ENCODE assay signal across 8 cellular contexts in the genomic region with DNA sequence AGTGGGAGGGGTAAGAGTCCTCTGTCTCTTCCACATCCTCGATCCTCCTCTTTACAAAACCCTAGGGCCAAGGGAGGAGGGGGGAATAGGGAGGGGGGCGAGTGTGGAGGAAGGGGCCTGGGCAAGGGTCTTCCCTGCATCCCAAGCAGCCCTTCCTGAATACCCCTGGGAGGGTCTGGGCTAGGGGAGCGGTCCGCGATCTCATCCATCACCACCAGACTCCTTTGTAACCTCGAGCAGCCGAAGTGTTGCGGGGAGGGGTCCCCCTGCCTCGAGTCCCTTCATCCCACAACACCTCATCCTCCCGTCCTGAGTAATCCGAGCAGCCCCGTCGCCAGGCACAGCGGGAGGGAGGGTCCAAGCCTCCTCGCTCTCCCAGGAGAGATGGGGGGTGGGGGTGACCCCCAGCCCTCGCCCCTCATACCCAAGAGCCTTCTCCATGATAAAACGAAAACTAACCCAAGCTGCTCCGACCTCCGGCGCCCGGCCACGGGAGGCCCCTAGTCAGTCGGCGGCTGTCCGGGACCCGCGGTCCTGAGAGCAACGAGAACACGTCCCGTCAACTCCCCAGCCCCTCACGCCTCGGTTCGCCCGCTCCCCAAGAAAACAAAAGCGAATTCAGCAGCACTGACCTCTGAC. TPM values are rescaled to one million over a fixed set of nuclear protein-coding genes. Genes with fewer than 3 reads are reported as not detected.
A peak's percentile ranks its signal among the peaks of the same experiment; 100 is the strongest.
DNase-seq lines count a peak whose midpoint lies in the region; ATAC-seq and TF ChIP-seq lines count a peak whose summit lies in the region.

No MANE protein-coding gene starts in this region.

- no peak for TF ChIP-seq CTCF in activated B cell treated with CpG ODN at 0.5 μM for 24 hours (IDR thresholded peaks at IDR 0.05)
- no peak for TF ChIP-seq CTCF in hepatocyte (IDR thresholded peaks at IDR 0.05; ENCODE audit: poor library complexity)

- no peaks in the 10 kb centered on the region for H3K9me3 ChIP-seq in hepatocyte (ENCODE audit: low read depth)

- H3K4me2 ChIP-seq in hepatocyte = peak overlapping the region; percentile 83

- H3K27me3 ChIP-seq in hepatocyte = peaks cover 9% of the 10 kb centered on the region

- no peaks in the 10 kb centered on the region for H3K9me3 Mint-ChIP-seq in activated B cell treated with CpG ODN at 0.5 μM for 24 hours
- H3K9me3 Mint-ChIP-seq in stimulated activated naive CD8-positive, alpha-beta T cell treated with anti-CD3 and anti-CD28 coated beads, Interleukin-15, Interleukin-2, amounts not matched to agents 100 ng/mL and 50 ng/mL, for 24 hours = no peaks in the 10 kb centered on the region

- H3K27ac Mint-ChIP-seq in activated B cell treated with CpG ODN at 0.5 μM for 24 hours = no peak overlapping the region
- H3K27ac Mint-ChIP-seq in stimulated activated naive CD8-positive, alpha-beta T cell treated with anti-CD3 and anti-CD28 coated beads, Interleukin-15, Interleukin-2, amounts not matched to agents 100 ng/mL and 50 ng/mL, for 24 hours = no peak overlapping the region

- H4K20me1 ChIP-seq in hepatocyte (ENCODE audit: insufficient read depth, poor library complexity, severe bottlenecking) = no peaks in the 10 kb centered on the region

- ATAC-seq in HG02981 (IDR thresholded peaks at IDR 0.05; ENCODE audit: unreplicated experiment) (peak; percentile 13), activated B cell treated with CpG ODN at 0.5 μM for 24 hours (ENCODE audit: low read depth) (no peak)

- WGBS in hepatocyte (ENCODE audit: low lambda C conversion rate, missing lambda C conversion rate) = 11% methylated on average over 26 of the region's 35 CpGs

- H3K27me3 Mint-ChIP-seq in activated B cell treated with CpG ODN at 0.5 μM for 24 hours = peaks cover 15% of the 10 kb centered on the region
- H3K27me3 Mint-ChIP-seq in stimulated activated naive CD8-positive, alpha-beta T cell treated with anti-CD3 and anti-CD28 coated beads, Interleukin-15, Interleukin-2, amounts not matched to agents 100 ng/mL and 50 ng/mL, for 24 hours = peaks cover 35% of the 10 kb centered on the region

- intact Hi-C loops in activated B cell treated with CpG ODN at 0.5 μM for 24 hours (cut with micrococcal nuclease) = loop anchor here (1.0 to 10.0 kb wide), 6 partner anchors 22 to 397 kb away; partner anchors contain the start of genes PLA2G15 and TANGO6

- no peaks in the 10 kb centered on the region for H3K9me2 ChIP-seq in hepatocyte (replicated peaks; ENCODE audit: insufficient read depth)

- no peak overlapping the region for H3K27ac ChIP-seq in hepatocyte

- peak overlapping the region; percentile 61 for H3K4me3 Mint-ChIP-seq in activated B cell treated with CpG ODN at 0.5 μM for 24 hours
- H3K4me3 Mint-ChIP-seq in stimulated activated naive CD8-positive, alpha-beta T cell treated with anti-CD3 and anti-CD28 coated beads, Interleukin-15, Interleukin-2, amounts not matched to agents 100 ng/mL and 50 ng/mL, for 24 hours = peak overlapping the region; percentile 72

- DNase-seq in NCI-H748 (lab: John Stamatoyannopoulos, UW; ENCODE audit: unreplicated experiment) (peak; percentile 68), NCI-H748 treated with DMSO at 0.1 percent for 48 hours (lab: John Stamatoyannopoulos, UW) (no peak), activated B cell treated with CpG ODN at 0.5 μM for 24 hours (no peak), hepatocyte (ENCODE audit: low spot score) (no peak), NK-92 (lab: John Stamatoyannopoulos, UW; ENCODE audit: unreplicated experiment) (no peak), NCI-H2029 treated with DMSO at 0.1 percent for 48 hours (lab: John Stamatoyannopoulos, UW) (no peak)

- POLR2A ChIA-PET in activated B cell treated with CpG ODN at 0.5 μM for 24 hours (lab: Charles Lee) = interaction anchor here (0.6 to 1.0 kb wide), 3 partner anchors 23 to 685 kb away, joined by 3 to 7 read pairs (median 4); no protein-coding TSS in a partner anchor

- H3K36me3 ChIP-seq in hepatocyte (replicated peaks; ENCODE audit: insufficient read depth, low read depth) = no peaks in the 10 kb centered on the region

- H2AFZ ChIP-seq in hepatocyte = no peak overlapping the region

- no peaks in the 10 kb centered on the region for H3K79me2 ChIP-seq in hepatocyte

- peaks cover 23% of the 10 kb centered on the region for H3K4me1 Mint-ChIP-seq in activated B cell treated with CpG ODN at 0.5 μM for 24 hours
- peaks cover 23% of the 10 kb centered on the region for H3K4me1 Mint-ChIP-seq in stimulated activated naive CD8-positive, alpha-beta T cell treated with anti-CD3 and anti-CD28 coated beads, Interleukin-15, Interleukin-2, amounts not matched to agents 100 ng/mL and 50 ng/mL, for 24 hours (ENCODE audit: low read depth)

- CTCF ChIA-PET in activated B cell treated with CpG ODN at 0.5 μM for 24 hours (lab: Charles Lee) = no interaction called here

- peak overlapping the region; percentile 7 for H3K4me3 ChIP-seq in hepatocyte

- H3K36me3 Mint-ChIP-seq in activated B cell treated with CpG ODN at 0.5 μM for 24 hours (ENCODE audit: low read depth) = no peaks in the 10 kb centered on the region
- no peaks in the 10 kb centered on the region for H3K36me3 Mint-ChIP-seq in stimulated activated naive CD8-positive, alpha-beta T cell treated with anti-CD3 and anti-CD28 coated beads, Interleukin-15, Interleukin-2, amounts not matched to agents 100 ng/mL and 50 ng/mL, for 24 hours (ENCODE audit: low read depth)

- peaks cover 4% of the 10 kb centered on the region for H3K4me1 ChIP-seq in hepatocyte (ENCODE audit: insufficient read depth)

RNA-seq across cellular contexts. Expression of gene SMPD3, which starts 0.5 kb away (rescaled TPM):
- total RNA-seq in activated B cell treated with CpG ODN at 0.5 μM for 24 hours (0.35 and 0.76 TPM in 2 replicates), hepatocyte (6.3 and 8.4 TPM in 2 replicates)
- polyA plus RNA-seq in hepatocyte = 5.7 and 9.5 TPM in 2 replicates
